In the genomic region with DNA sequence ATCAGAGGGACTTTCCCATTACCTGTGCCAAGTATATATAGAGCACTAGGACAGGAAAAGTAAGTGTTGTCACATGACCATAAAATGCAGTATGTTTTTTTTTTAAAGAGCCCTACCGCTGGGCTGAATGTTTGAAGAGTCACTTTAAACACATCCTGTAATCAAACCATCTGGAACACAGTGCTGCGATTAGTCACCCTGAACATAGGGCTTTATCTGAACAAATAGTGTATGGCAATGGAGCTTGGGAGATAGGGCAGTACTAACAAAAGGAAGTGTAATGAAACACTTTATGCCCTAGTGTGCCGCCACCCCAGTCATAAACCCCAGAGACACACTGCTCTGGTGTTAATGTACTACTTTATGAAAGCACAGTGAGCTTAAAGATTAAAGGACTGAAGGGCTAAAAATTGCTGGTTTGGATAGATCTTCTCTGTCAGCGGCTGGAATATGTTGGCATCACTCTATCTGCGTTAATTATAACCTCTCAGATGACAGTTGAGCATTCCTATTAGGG, we compare ENCODE assay signal across 1 cellular context.
TF ChIP-seq lines count a peak whose summit lies in the region.

No MANE protein-coding gene starts in this region.

TF ChIP-seq in HepG2, 621 proteins besides CTCF, POLR2A, EP300 and RAD21 (continued from another document and continues in another):
- TF ChIP-seq, protein P1, sequence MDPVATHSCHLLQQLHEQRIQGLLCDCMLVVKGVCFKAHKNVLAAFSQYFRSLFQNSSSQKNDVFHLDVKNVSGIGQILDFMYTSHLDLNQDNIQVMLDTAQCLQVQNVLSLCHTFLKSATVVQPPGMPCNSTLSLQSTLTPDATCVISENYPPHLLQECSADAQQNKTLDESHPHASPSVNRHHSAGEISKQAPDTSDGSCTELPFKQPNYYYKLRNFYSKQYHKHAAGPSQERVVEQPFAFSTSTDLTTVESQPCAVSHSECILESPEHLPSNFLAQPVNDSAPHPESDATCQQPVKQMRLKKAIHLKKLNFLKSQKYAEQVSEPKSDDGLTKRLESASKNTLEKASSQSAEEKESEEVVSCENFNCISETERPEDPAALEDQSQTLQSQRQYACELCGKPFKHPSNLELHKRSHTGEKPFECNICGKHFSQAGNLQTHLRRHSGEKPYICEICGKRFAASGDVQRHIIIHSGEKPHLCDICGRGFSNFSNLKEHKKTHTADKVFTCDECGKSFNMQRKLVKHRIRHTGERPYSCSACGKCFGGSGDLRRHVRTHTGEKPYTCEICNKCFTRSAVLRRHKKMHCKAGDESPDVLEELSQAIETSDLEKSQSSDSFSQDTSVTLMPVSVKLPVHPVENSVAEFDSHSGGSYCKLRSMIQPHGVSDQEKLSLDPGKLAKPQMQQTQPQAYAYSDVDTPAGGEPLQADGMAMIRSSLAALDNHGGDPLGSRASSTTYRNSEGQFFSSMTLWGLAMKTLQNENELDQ (CRISPR knock-in tag; IDR thresholded peaks at IDR 0.05; ENCODE audit: borderline replicate concordance): no peak
- no peak for TF ChIP-seq TBP (CRISPR knock-in tag; IDR thresholded peaks at IDR 0.05)
- no peak for TF ChIP-seq IRF2 (CRISPR knock-in tag; IDR thresholded peaks at IDR 0.05)
- TF ChIP-seq ZNF121 (CRISPR knock-in tag; IDR thresholded peaks at IDR 0.05): no peak
- no peak for TF ChIP-seq ZNF839 (CRISPR knock-in tag; IDR thresholded peaks at IDR 0.05; ENCODE audit: borderline replicate concordance)
- no peak for TF ChIP-seq TBL1XR1 (IDR thresholded peaks at IDR 0.05; ENCODE audit: borderline replicate concordance, low read length, partially characterized antibody)
- TF ChIP-seq, protein P2, sequence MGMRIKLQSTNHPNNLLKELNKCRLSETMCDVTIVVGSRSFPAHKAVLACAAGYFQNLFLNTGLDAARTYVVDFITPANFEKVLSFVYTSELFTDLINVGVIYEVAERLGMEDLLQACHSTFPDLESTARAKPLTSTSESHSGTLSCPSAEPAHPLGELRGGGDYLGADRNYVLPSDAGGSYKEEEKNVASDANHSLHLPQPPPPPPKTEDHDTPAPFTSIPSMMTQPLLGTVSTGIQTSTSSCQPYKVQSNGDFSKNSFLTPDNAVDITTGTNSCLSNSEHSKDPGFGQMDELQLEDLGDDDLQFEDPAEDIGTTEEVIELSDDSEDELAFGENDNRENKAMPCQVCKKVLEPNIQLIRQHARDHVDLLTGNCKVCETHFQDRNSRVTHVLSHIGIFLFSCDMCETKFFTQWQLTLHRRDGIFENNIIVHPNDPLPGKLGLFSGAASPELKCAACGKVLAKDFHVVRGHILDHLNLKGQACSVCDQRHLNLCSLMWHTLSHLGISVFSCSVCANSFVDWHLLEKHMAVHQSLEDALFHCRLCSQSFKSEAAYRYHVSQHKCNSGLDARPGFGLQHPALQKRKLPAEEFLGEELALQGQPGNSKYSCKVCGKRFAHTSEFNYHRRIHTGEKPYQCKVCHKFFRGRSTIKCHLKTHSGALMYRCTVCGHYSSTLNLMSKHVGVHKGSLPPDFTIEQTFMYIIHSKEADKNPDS (CRISPR knock-in tag; IDR thresholded peaks at IDR 0.05): no peak
- TF ChIP-seq PRPF4 (IDR thresholded peaks at IDR 0.05; ENCODE audit: low read depth, low read length, poor library complexity, severe bottlenecking): no peak
- TF ChIP-seq SCMH1 (CRISPR knock-in tag; IDR thresholded peaks at IDR 0.05; ENCODE audit: borderline replicate concordance): no peak
- no peak for TF ChIP-seq ZNF251 (CRISPR knock-in tag; IDR thresholded peaks at IDR 0.05)
- TF ChIP-seq PHF5A (CRISPR knock-in tag; IDR thresholded peaks at IDR 0.05; ENCODE audit: low read depth, unreplicated experiment): no peak
- TF ChIP-seq, protein P3, sequence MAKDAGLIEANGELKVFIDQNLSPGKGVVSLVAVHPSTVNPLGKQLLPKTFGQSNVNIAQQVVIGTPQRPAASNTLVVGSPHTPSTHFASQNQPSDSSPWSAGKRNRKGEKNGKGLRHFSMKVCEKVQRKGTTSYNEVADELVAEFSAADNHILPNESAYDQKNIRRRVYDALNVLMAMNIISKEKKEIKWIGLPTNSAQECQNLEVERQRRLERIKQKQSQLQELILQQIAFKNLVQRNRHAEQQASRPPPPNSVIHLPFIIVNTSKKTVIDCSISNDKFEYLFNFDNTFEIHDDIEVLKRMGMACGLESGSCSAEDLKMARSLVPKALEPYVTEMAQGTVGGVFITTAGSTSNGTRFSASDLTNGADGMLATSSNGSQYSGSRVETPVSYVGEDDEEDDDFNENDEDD (CRISPR knock-in tag; IDR thresholded peaks at IDR 0.05; ENCODE audit: borderline replicate concordance): no peak
- TF ChIP-seq ZNF605 (CRISPR knock-in tag; IDR thresholded peaks at IDR 0.05): no peak
- TF ChIP-seq, protein P4, sequence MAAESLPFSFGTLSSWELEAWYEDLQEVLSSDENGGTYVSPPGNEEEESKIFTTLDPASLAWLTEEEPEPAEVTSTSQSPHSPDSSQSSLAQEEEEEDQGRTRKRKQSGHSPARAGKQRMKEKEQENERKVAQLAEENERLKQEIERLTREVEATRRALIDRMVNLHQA (CRISPR knock-in tag; IDR thresholded peaks at IDR 0.05): no peak
- TF ChIP-seq ZFP37 (CRISPR knock-in tag; IDR thresholded peaks at IDR 0.05; ENCODE audit: borderline replicate concordance): no peak
- TF ChIP-seq MAFG (CRISPR knock-in tag; IDR thresholded peaks at IDR 0.05): no peak
- no peak for TF ChIP-seq FLYWCH1 (CRISPR knock-in tag; IDR thresholded peaks at IDR 0.05)
- TF ChIP-seq TMF1 (CRISPR knock-in tag; IDR thresholded peaks at IDR 0.05; ENCODE audit: low read depth): no peak
- TF ChIP-seq ZNF841 (CRISPR knock-in tag; IDR thresholded peaks at IDR 0.05; ENCODE audit: borderline replicate concordance): no peak
- no peak for TF ChIP-seq KLF6 (CRISPR knock-in tag; IDR thresholded peaks at IDR 0.05)
- TF ChIP-seq ZBTB3 (CRISPR knock-in tag; IDR thresholded peaks at IDR 0.05; ENCODE audit: borderline replicate concordance, low read depth): no peak
- peak; percentile 74 for TF ChIP-seq RXRB (CRISPR knock-in tag; IDR thresholded peaks at IDR 0.05; ENCODE audit: borderline replicate concordance)
- TF ChIP-seq, protein P5, sequence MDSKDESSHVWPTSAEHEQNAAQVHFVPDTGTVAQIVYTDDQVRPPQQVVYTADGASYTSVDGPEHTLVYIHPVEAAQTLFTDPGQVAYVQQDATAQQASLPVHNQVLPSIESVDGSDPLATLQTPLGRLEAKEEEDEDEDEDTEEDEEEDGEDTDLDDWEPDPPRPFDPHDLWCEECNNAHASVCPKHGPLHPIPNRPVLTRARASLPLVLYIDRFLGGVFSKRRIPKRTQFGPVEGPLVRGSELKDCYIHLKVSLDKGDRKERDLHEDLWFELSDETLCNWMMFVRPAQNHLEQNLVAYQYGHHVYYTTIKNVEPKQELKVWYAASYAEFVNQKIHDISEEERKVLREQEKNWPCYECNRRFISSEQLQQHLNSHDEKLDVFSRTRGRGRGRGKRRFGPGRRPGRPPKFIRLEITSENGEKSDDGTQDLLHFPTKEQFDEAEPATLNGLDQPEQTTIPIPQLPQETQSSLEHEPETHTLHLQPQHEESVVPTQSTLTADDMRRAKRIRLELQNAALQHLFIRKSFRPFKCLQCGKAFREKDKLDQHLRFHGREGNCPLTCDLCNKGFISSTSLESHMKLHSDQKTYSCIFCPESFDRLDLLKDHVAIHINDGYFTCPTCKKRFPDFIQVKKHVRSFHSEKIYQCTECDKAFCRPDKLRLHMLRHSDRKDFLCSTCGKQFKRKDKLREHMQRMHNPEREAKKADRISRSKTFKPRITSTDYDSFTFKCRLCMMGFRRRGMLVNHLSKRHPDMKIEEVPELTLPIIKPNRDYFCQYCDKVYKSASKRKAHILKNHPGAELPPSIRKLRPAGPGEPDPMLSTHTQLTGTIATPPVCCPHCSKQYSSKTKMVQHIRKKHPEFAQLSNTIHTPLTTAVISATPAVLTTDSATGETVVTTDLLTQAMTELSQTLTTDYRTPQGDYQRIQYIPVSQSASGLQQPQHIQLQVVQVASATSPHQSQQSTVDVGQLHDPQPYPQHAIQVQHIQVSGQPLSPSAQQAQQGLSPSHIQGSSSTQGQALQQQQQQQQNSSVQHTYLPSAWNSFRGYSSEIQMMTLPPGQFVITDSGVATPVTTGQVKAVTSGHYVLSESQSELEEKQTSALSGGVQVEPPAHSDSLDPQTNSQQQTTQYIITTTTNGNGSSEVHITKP (CRISPR knock-in tag; IDR thresholded peaks at IDR 0.05; ENCODE audit: low read depth): 0 out of 2 replicates have a peak, but pooled peaks have one; percentile 25
- TF ChIP-seq, protein P6, sequence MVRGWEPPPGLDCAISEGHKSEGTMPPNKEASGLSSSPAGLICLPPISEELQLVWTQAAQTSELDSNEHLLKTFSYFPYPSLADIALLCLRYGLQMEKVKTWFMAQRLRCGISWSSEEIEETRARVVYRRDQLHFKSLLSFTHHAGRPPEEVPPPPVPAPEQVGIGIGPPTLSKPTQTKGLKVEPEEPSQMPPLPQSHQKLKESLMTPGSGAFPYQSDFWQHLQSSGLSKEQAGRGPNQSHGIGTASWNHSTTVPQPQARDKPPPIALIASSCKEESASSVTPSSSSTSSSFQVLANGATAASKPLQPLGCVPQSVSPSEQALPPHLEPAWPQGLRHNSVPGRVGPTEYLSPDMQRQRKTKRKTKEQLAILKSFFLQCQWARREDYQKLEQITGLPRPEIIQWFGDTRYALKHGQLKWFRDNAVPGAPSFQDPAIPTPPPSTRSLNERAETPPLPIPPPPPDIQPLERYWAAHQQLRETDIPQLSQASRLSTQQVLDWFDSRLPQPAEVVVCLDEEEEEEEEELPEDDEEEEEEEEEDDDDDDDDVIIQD (CRISPR knock-in tag; IDR thresholded peaks at IDR 0.05; ENCODE audit: low read depth): no peak
- no peak for TF ChIP-seq ZNF547 (CRISPR knock-in tag; IDR thresholded peaks at IDR 0.05)
- TF ChIP-seq ZNF761 (CRISPR knock-in tag; conservative IDR thresholded peaks at IDR 0.05): no peak
- TF ChIP-seq KLF16 (CRISPR knock-in tag; IDR thresholded peaks at IDR 0.05): 0 out of 4 replicates have a peak, but pooled peaks of 1 of the 2 experiments have one; percentile 25
- no peak for TF ChIP-seq GTF3A (CRISPR knock-in tag; conservative IDR thresholded peaks at IDR 0.05)
- TF ChIP-seq, protein P7, sequence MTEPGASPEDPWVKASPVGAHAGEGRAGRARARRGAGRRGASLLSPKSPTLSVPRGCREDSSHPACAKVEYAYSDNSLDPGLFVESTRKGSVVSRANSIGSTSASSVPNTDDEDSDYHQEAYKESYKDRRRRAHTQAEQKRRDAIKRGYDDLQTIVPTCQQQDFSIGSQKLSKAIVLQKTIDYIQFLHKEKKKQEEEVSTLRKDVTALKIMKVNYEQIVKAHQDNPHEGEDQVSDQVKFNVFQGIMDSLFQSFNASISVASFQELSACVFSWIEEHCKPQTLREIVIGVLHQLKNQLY (CRISPR knock-in tag; IDR thresholded peaks at IDR 0.05): 0 out of 2 replicates have a peak, but pooled peaks have one; percentile 29
- no peak for TF ChIP-seq KAT2B (IDR thresholded peaks at IDR 0.05; ENCODE audit: borderline replicate concordance, low read depth, low read length)
- TF ChIP-seq, protein P8, sequence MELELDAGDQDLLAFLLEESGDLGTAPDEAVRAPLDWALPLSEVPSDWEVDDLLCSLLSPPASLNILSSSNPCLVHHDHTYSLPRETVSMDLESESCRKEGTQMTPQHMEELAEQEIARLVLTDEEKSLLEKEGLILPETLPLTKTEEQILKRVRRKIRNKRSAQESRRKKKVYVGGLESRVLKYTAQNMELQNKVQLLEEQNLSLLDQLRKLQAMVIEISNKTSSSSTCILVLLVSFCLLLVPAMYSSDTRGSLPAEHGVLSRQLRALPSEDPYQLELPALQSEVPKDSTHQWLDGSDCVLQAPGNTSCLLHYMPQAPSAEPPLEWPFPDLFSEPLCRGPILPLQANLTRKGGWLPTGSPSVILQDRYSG (CRISPR knock-in tag; IDR thresholded peaks at IDR 0.05): no peak
- no peak for TF ChIP-seq ZNF460 (CRISPR knock-in tag; IDR thresholded peaks at IDR 0.05; ENCODE audit: borderline replicate concordance)
- no peak for TF ChIP-seq ZNF530 (CRISPR knock-in tag; IDR thresholded peaks at IDR 0.05; ENCODE audit: low read depth)
- no peak for TF ChIP-seq ZNF879 (CRISPR knock-in tag; IDR thresholded peaks at IDR 0.05)
- TF ChIP-seq ZNF720 (CRISPR knock-in tag; IDR thresholded peaks at IDR 0.05): no peak
- TF ChIP-seq ZSCAN20 (CRISPR knock-in tag; IDR thresholded peaks at IDR 0.05; ENCODE audit: borderline replicate concordance): no peak
- peak; percentile 74; the same call in 1 of the 2 replicates for TF ChIP-seq ZNF614 (CRISPR knock-in tag; IDR thresholded peaks at IDR 0.05; ENCODE audit: borderline replicate concordance)
- TF ChIP-seq MTA3 (CRISPR knock-in tag; IDR thresholded peaks at IDR 0.05): no peak
- TF ChIP-seq ZNF232 (CRISPR knock-in tag; IDR thresholded peaks at IDR 0.05; ENCODE audit: borderline replicate concordance): no peak
- no peak for TF ChIP-seq KLF11 (CRISPR knock-in tag; IDR thresholded peaks at IDR 0.05)
- TF ChIP-seq RFXANK (CRISPR knock-in tag; IDR thresholded peaks at IDR 0.05): no peak
- TF ChIP-seq ZNF569 (CRISPR knock-in tag; IDR thresholded peaks at IDR 0.05; ENCODE audit: borderline replicate concordance): no peak
- no peak for TF ChIP-seq ZNF776 (CRISPR knock-in tag; IDR thresholded peaks at IDR 0.05)
- TF ChIP-seq NFYC (CRISPR knock-in tag; IDR thresholded peaks at IDR 0.05): no peak
- TF ChIP-seq, protein P9, sequence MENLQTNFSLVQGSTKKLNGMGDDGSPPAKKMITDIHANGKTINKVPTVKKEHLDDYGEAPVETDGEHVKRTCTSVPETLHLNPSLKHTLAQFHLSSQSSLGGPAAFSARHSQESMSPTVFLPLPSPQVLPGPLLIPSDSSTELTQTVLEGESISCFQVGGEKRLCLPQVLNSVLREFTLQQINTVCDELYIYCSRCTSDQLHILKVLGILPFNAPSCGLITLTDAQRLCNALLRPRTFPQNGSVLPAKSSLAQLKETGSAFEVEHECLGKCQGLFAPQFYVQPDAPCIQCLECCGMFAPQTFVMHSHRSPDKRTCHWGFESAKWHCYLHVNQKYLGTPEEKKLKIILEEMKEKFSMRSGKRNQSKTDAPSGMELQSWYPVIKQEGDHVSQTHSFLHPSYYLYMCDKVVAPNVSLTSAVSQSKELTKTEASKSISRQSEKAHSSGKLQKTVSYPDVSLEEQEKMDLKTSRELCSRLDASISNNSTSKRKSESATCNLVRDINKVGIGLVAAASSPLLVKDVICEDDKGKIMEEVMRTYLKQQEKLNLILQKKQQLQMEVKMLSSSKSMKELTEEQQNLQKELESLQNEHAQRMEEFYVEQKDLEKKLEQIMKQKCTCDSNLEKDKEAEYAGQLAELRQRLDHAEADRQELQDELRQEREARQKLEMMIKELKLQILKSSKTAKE (CRISPR knock-in tag; IDR thresholded peaks at IDR 0.05; ENCODE audit: borderline replicate concordance): peak; percentile 29; the same call in 1 of the 2 replicates
- no peak for TF ChIP-seq KMT2A (CRISPR knock-in tag; IDR thresholded peaks at IDR 0.05)
- TF ChIP-seq, protein P10, sequence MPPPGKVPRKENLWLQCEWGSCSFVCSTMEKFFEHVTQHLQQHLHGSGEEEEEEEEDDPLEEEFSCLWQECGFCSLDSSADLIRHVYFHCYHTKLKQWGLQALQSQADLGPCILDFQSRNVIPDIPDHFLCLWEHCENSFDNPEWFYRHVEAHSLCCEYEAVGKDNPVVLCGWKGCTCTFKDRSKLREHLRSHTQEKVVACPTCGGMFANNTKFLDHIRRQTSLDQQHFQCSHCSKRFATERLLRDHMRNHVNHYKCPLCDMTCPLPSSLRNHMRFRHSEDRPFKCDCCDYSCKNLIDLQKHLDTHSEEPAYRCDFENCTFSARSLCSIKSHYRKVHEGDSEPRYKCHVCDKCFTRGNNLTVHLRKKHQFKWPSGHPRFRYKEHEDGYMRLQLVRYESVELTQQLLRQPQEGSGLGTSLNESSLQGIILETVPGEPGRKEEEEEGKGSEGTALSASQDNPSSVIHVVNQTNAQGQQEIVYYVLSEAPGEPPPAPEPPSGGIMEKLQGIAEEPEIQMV (CRISPR knock-in tag; IDR thresholded peaks at IDR 0.05; ENCODE audit: low read depth): no peak
- TF ChIP-seq KDM2A (CRISPR knock-in tag; IDR thresholded peaks at IDR 0.05; ENCODE audit: borderline replicate concordance, low read depth): no peak
- no peak for TF ChIP-seq NFIB (CRISPR knock-in tag; IDR thresholded peaks at IDR 0.05; ENCODE audit: borderline replicate concordance)
- no peak for TF ChIP-seq TCF12 (IDR thresholded peaks at IDR 0.05)
- no peak for TF ChIP-seq TCF12 (CRISPR knock-in tag; IDR thresholded peaks at IDR 0.05)
